In genomic region chr17:64151016-64151368, GRCh38 we compare ENCODE assay signal across 19 cellular contexts. TPM values are rescaled to one million over a fixed set of nuclear protein-coding genes. Genes with fewer than 3 reads are reported as not detected.
A peak's percentile ranks its signal among the peaks of the same experiment; 100 is the strongest.
DNase-seq lines count a peak whose midpoint lies in the region; ATAC-seq, FAIRE-seq and TF ChIP-seq lines count a peak whose summit lies in the region.
"Had no signal": no experiment of that assay in that cellular context is flagged by ENCODE, and none has a peak within 500 bp of the region (broad histone marks: within the 10 kb centered on the region; RNA-seq: fewer than 3 reads in every experiment).

No MANE protein-coding gene starts in this region.

- H3K4me3 ChIP-seq in HL-60 (replicated peaks; ENCODE audit: insufficient read depth, low read length) (no peak overlapping the region), hepatocyte (no peak overlapping the region)
- H3K4me3 ChIP-seq: BLaER1 treated with 17β-estradiol and CSF1 and Interleukin-3, amounts not matched to agents 10 nM and 100 nM; HAP-1 had no signal

- POLR2A ChIA-PET in activated CD4-positive, alpha-beta memory T cell treated with anti-CD3 and anti-CD28 coated beads for 36 hours (lab: Charles Lee), result no interaction called here
- POLR2A ChIA-PET in activated CD4-positive, alpha-beta memory T cell treated with anti-CD3 and anti-CD28 coated beads, Interleukin-2, amount 10 ng/mL, durations not matched to agents 7 days and 5 days (lab: Charles Lee), result no interaction called here

- DNase-seq in activated CD4-positive, alpha-beta memory T cell treated with anti-CD3 and anti-CD28 coated beads for 36 hours, result no peak
- no peak for DNase-seq in activated CD4-positive, alpha-beta memory T cell treated with anti-CD3 and anti-CD28 coated beads, Interleukin-2, amount 10 ng/mL, durations not matched to agents 7 days and 5 days
- DNase-seq in HL-60 (ENCODE audit: low read depth in 1 of 2, low spot score in 1 of 2) (no peak), hepatocyte (ENCODE audit: low spot score) (no peak), GM19239 (ENCODE audit: insufficient read length, low spot score) (no peak), LoVo (ENCODE audit: low spot score) (no peak), CD14-positive monocyte (ENCODE audit: low spot score) (no peak)
- DNase-seq in stimulated activated effector memory CD8-positive, alpha-beta T cell treated with anti-CD3 and anti-CD28 coated beads, Interleukin-12 subunit alpha, Interleukin-12 subunit beta, amount 100 ng/mL, for 72 hours (ENCODE audit: low spot score in 2 of 2), result no peak
- DNase-seq: 8988T, IMR-90, Kasumi-1, NCI-H1417 treated with DMSO at 0.1 percent for 48 hours, NCI-H2029, NCI-H2171 treated with DMSO at 0.1 percent for 48 hours, NCI-H510A, SIG-M5 had no signal

- no peak overlapping the region for H2AFZ ChIP-seq in hepatocyte

- no peak overlapping the region for H3K4me3 Mint-ChIP-seq in activated CD4-positive, alpha-beta memory T cell treated with anti-CD3 and anti-CD28 coated beads for 36 hours
- H3K4me3 Mint-ChIP-seq in activated CD4-positive, alpha-beta memory T cell treated with anti-CD3 and anti-CD28 coated beads, Interleukin-2, amount 10 ng/mL, durations not matched to agents 7 days and 5 days, result no peak overlapping the region
- no peak overlapping the region for H3K4me3 Mint-ChIP-seq in stimulated activated effector memory CD8-positive, alpha-beta T cell treated with anti-CD3 and anti-CD28 coated beads, Interleukin-12 subunit alpha, Interleukin-12 subunit beta, amount 100 ng/mL, for 72 hours
- no peak overlapping the region for H3K4me3 Mint-ChIP-seq in CD14-positive monocyte

- no peaks in the 10 kb centered on the region for H3K9me2 ChIP-seq in hepatocyte (replicated peaks; ENCODE audit: insufficient read depth)

- no peaks in the 10 kb centered on the region for H3K9me3 ChIP-seq in hepatocyte (ENCODE audit: low read depth)
- H3K9me3 ChIP-seq: BLaER1 treated with 17β-estradiol and CSF1 and Interleukin-3, amounts not matched to agents 10 nM and 100 nM; HAP-1 had no signal

- TF ChIP-seq CTCF in HL-60 (IDR thresholded peaks at IDR 0.05; ENCODE audit: insufficient read depth, low read length) (no peak), hepatocyte (IDR thresholded peaks at IDR 0.05; ENCODE audit: poor library complexity) (no peak), CD14-positive monocyte (IDR thresholded peaks at IDR 0.05) (no peak)

- peak overlapping the region; percentile 29 for H3K27ac ChIP-seq in HL-60 (replicated peaks)
- H3K27ac ChIP-seq in hepatocyte, result peak overlapping the region; percentile 68

- no peak overlapping the region for H3K4me2 ChIP-seq in hepatocyte

- no peaks in the 10 kb centered on the region for H3K27me3 Mint-ChIP-seq in activated CD4-positive, alpha-beta memory T cell treated with anti-CD3 and anti-CD28 coated beads for 36 hours
- no peaks in the 10 kb centered on the region for H3K27me3 Mint-ChIP-seq in activated CD4-positive, alpha-beta memory T cell treated with anti-CD3 and anti-CD28 coated beads, Interleukin-2, amount 10 ng/mL, durations not matched to agents 7 days and 5 days
- H3K27me3 Mint-ChIP-seq in CD14-positive monocyte (ENCODE audit: low read depth in 3 of 3), result no peaks in the 10 kb centered on the region

- H3K27ac Mint-ChIP-seq in activated CD4-positive, alpha-beta memory T cell treated with anti-CD3 and anti-CD28 coated beads for 36 hours, result peak overlapping the region; percentile 14
- H3K27ac Mint-ChIP-seq in activated CD4-positive, alpha-beta memory T cell treated with anti-CD3 and anti-CD28 coated beads, Interleukin-2, amount 10 ng/mL, durations not matched to agents 7 days and 5 days, result no peak overlapping the region
- H3K27ac Mint-ChIP-seq in stimulated activated effector memory CD8-positive, alpha-beta T cell treated with anti-CD3 and anti-CD28 coated beads, Interleukin-12 subunit alpha, Interleukin-12 subunit beta, amount 100 ng/mL, for 72 hours, result peak overlapping the region; percentile 65
- peak overlapping the region in 2 of 7 donors; percentile 52 to 63 for H3K27ac Mint-ChIP-seq in CD14-positive monocyte

- intact Hi-C loops in activated CD4-positive, alpha-beta memory T cell treated with anti-CD3 and anti-CD28 coated beads for 36 hours (cut with micrococcal nuclease), result no loop called here
- intact Hi-C loops in CD14-positive monocyte (cut with micrococcal nuclease), result loop anchor here in 1 of 2 donors (5.0 kb wide), 1 partner anchor 131 kb away; no protein-coding TSS in a partner anchor

- no peaks in the 10 kb centered on the region for H3K36me3 ChIP-seq in hepatocyte (replicated peaks; ENCODE audit: insufficient read depth, low read depth)

- H3K9me3 Mint-ChIP-seq in activated CD4-positive, alpha-beta memory T cell treated with anti-CD3 and anti-CD28 coated beads for 36 hours, result no peaks in the 10 kb centered on the region
- H3K9me3 Mint-ChIP-seq in activated CD4-positive, alpha-beta memory T cell treated with anti-CD3 and anti-CD28 coated beads, Interleukin-2, amount 10 ng/mL, durations not matched to agents 7 days and 5 days, result no peaks in the 10 kb centered on the region
- no peaks in the 10 kb centered on the region for H3K9me3 Mint-ChIP-seq in stimulated activated effector memory CD8-positive, alpha-beta T cell treated with anti-CD3 and anti-CD28 coated beads, Interleukin-12 subunit alpha, Interleukin-12 subunit beta, amount 100 ng/mL, for 72 hours
- no peaks in the 10 kb centered on the region for H3K9me3 Mint-ChIP-seq in CD14-positive monocyte

- H3K27me3 ChIP-seq in HL-60 (ENCODE audit: insufficient read depth, poor library complexity, severe bottlenecking), result no peaks in the 10 kb centered on the region
- no peaks in the 10 kb centered on the region for H3K27me3 ChIP-seq in hepatocyte
- H3K27me3 ChIP-seq: BLaER1 treated with 17β-estradiol and CSF1 and Interleukin-3, amounts not matched to agents 10 nM and 100 nM had no signal

- peaks cover 14% of the 10 kb centered on the region for H3K4me1 ChIP-seq in hepatocyte (ENCODE audit: insufficient read depth)

- H3K4me1 Mint-ChIP-seq in activated CD4-positive, alpha-beta memory T cell treated with anti-CD3 and anti-CD28 coated beads for 36 hours (ENCODE audit: low read depth), result peaks cover 22% of the 10 kb centered on the region
- peaks cover 19% of the 10 kb centered on the region for H3K4me1 Mint-ChIP-seq in activated CD4-positive, alpha-beta memory T cell treated with anti-CD3 and anti-CD28 coated beads, Interleukin-2, amount 10 ng/mL, durations not matched to agents 7 days and 5 days
- peaks cover 23% of the 10 kb centered on the region for H3K4me1 Mint-ChIP-seq in stimulated activated effector memory CD8-positive, alpha-beta T cell treated with anti-CD3 and anti-CD28 coated beads, Interleukin-12 subunit alpha, Interleukin-12 subunit beta, amount 100 ng/mL, for 72 hours
- peaks cover 30% of the 10 kb centered on the region for H3K4me1 Mint-ChIP-seq in CD14-positive monocyte

- H3K79me2 ChIP-seq in hepatocyte, result peaks cover 7% of the 10 kb centered on the region

- FAIRE-seq in GM19239 (lab: Jason Lieb, UNC), result no peak
- FAIRE-seq: RCC 7860 had no signal

- WGBS in hepatocyte (ENCODE audit: low lambda C conversion rate, missing lambda C conversion rate), result 100% methylated on average over 1 of the region's 1 CpG

- no peak for ATAC-seq in stimulated activated effector memory CD8-positive, alpha-beta T cell treated with anti-CD3 and anti-CD28 coated beads, Interleukin-12 subunit alpha, Interleukin-12 subunit beta, amount 100 ng/mL, for 72 hours

- no peaks in the 10 kb centered on the region for H4K20me1 ChIP-seq in hepatocyte (ENCODE audit: insufficient read depth, poor library complexity, severe bottlenecking)

- H3K36me3 Mint-ChIP-seq in activated CD4-positive, alpha-beta memory T cell treated with anti-CD3 and anti-CD28 coated beads for 36 hours, result peaks cover 16% of the 10 kb centered on the region
- H3K36me3 Mint-ChIP-seq in activated CD4-positive, alpha-beta memory T cell treated with anti-CD3 and anti-CD28 coated beads, Interleukin-2, amount 10 ng/mL, durations not matched to agents 7 days and 5 days (ENCODE audit: low read depth), result peaks cover 29% of the 10 kb centered on the region
- peaks cover 18% of the 10 kb centered on the region for H3K36me3 Mint-ChIP-seq in stimulated activated effector memory CD8-positive, alpha-beta T cell treated with anti-CD3 and anti-CD28 coated beads, Interleukin-12 subunit alpha, Interleukin-12 subunit beta, amount 100 ng/mL, for 72 hours
- H3K36me3 Mint-ChIP-seq in CD14-positive monocyte, result peaks cover 50 to 53% of the 10 kb centered on the region in 2 donors

- CTCF ChIA-PET in activated CD4-positive, alpha-beta memory T cell treated with anti-CD3 and anti-CD28 coated beads for 36 hours (lab: Charles Lee), result interaction anchor here (1.0 to 6.1 kb wide), 3 partner anchors 17 to 131 kb away, joined by 3 to 45 read pairs (median 8); no protein-coding TSS in a partner anchor
- CTCF ChIA-PET in activated CD4-positive, alpha-beta memory T cell treated with anti-CD3 and anti-CD28 coated beads, Interleukin-2, amount 10 ng/mL, durations not matched to agents 7 days and 5 days (lab: Charles Lee), result no interaction called here

RNA-seq across cellular contexts. Expression of gene ERN1, which starts 21.0 kb away (rescaled TPM):
- 10 to 100 TPM; 45.3 to 47.7 TPM for total RNA-seq in activated CD4-positive, alpha-beta memory T cell treated with anti-CD3 and anti-CD28 coated beads for 36 hours
- total RNA-seq in activated CD4-positive, alpha-beta memory T cell treated with anti-CD3 and anti-CD28 coated beads, Interleukin-2, amount 10 ng/mL, durations not matched to agents 7 days and 5 days, result 100 to 1,000 TPM; 126 to 128 TPM
- 10.3 and 14.3 TPM in 2 replicates for total RNA-seq in hepatocyte
- polyA plus RNA-seq in hepatocyte (16.5 and 19.4 TPM in 2 replicates), CD14-positive monocyte (10 to 100 TPM; 11.0 to 13.7 TPM)
